10 cellular contexts compared by ENCODE assay signal in genomic region chr15:47937834-47938233, GRCh38.
"Had no signal": no experiment of that assay in that cellular context is flagged by ENCODE, and none has a peak within 500 bp of the region (broad histone marks: within the 10 kb centered on the region; RNA-seq: fewer than 3 reads in every experiment).

No MANE protein-coding gene starts in this region.

- H3K27ac Mint-ChIP-seq: GM23338, H9, HFFc6, IgD-negative memory B cell had no signal

- H3K9me3 Mint-ChIP-seq: GM23338, H9, HFFc6, IgD-negative memory B cell had no signal

- H3K4me1 Mint-ChIP-seq: GM23338, IgD-negative memory B cell had no signal

- H3K36me3 Mint-ChIP-seq: IgD-negative memory B cell had no signal

- H3K4me2 ChIP-seq: GM23338 had no signal

- ATAC-seq: GM23338, HepG2 had no signal

- H3K4me3 ChIP-seq: GM23338 had no signal

- H2AFZ ChIP-seq: GM23338 had no signal

- H3K27ac ChIP-seq: HL-60 had no signal

- DNase-seq: H9, HCEC 1CT, HFFc6, KG1 had no signal

- FAIRE-seq: H1, H54, HepG2 had no signal

- H3K4me3 Mint-ChIP-seq: GM23338, H9, HFFc6, IgD-negative memory B cell had no signal
